Comparison of ENCODE assay signal across 1 cellular context in genomic region chr10:92387289-92387940, GRCh38.
TF ChIP-seq lines count a peak whose summit lies in the region.

No MANE protein-coding gene starts in this region.

TF ChIP-seq in WTC11, 78 proteins besides CTCF, POLR2A, EP300 and RAD21 (continued from another document):
- TF ChIP-seq PRDM15 (CRISPR knock-in tag; IDR thresholded peaks at IDR 0.05) (no peak), ZBTB21 (CRISPR knock-in tag; IDR thresholded peaks at IDR 0.05; ENCODE audit: borderline replicate concordance) (no peak; the same call in 1 of the 2 replicates), ZMAT4 (CRISPR knock-in tag; IDR thresholded peaks at IDR 0.05) (no peak), GRHL2 (CRISPR knock-in tag; IDR thresholded peaks at IDR 0.05; ENCODE audit: insufficient replicate concordance, severe bottlenecking) (no peak), ARID4B (CRISPR knock-in tag; IDR thresholded peaks at IDR 0.05; ENCODE audit: borderline replicate concordance) (peak; percentile 92), NR2C2 (CRISPR knock-in tag; IDR thresholded peaks at IDR 0.05) (no peak), FOXP1 (CRISPR knock-in tag; IDR thresholded peaks at IDR 0.05; ENCODE audit: borderline replicate concordance) (no peak), ZNF219 (CRISPR knock-in tag; IDR thresholded peaks at IDR 0.05; ENCODE audit: borderline replicate concordance) (no peak), MYBL2 (CRISPR knock-in tag; IDR thresholded peaks at IDR 0.05) (0 out of 2 replicates have a peak, but pooled peaks have one; percentile 28), TP53 (CRISPR knock-in tag; IDR thresholded peaks at IDR 0.05) (0 out of 2 replicates have a peak, but pooled peaks have one; percentile 57)
